Comparison of ENCODE assay signal across 16 cellular contexts in the genomic region with DNA sequence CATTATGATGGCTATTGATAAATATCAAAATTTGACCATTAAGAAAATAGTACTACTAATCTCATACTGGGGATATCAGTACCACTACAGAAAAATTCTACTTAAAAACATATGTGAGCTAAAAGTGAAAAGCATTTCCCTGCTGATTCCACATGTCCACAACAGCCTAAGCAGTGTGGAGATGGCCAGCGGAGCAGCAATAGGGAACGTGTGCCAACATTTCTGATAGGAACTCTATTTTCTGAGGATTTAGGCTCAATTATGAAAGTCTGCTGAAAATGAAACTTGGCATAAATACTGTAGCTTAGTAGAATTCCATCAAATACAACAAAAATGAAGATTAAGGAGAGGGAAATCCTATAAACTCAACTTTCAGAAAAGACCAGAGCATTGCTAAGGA.
"Had no signal": no experiment of that assay in that cellular context is flagged by ENCODE, and none has a peak within 500 bp of the region (broad histone marks: within the 10 kb centered on the region; RNA-seq: fewer than 3 reads in every experiment).

No MANE protein-coding gene starts in this region.

- H3K4me3 ChIP-seq: prostate gland, stomach, uterus had no signal

- DNase-seq: effector memory CD4-positive, alpha-beta T cell; foreskin melanocyte; head of caudate nucleus; hippocampal formation; mesendoderm; naive B cell; occipital lobe; small intestine; stimulated activated CD4-positive, alpha-beta T cell treated with anti-CD3 and anti-CD28 coated beads, Interleukin-12 subunit alpha, Interleukin-12 subunit beta, amount 100 ng/mL, for 4 hours; stimulated activated naive CD4-positive, alpha-beta T cell; stomach; substantia nigra; trophoblast cell; uterus had no signal

- ATAC-seq: esophagus mucosa had no signal
